In the genomic region with DNA sequence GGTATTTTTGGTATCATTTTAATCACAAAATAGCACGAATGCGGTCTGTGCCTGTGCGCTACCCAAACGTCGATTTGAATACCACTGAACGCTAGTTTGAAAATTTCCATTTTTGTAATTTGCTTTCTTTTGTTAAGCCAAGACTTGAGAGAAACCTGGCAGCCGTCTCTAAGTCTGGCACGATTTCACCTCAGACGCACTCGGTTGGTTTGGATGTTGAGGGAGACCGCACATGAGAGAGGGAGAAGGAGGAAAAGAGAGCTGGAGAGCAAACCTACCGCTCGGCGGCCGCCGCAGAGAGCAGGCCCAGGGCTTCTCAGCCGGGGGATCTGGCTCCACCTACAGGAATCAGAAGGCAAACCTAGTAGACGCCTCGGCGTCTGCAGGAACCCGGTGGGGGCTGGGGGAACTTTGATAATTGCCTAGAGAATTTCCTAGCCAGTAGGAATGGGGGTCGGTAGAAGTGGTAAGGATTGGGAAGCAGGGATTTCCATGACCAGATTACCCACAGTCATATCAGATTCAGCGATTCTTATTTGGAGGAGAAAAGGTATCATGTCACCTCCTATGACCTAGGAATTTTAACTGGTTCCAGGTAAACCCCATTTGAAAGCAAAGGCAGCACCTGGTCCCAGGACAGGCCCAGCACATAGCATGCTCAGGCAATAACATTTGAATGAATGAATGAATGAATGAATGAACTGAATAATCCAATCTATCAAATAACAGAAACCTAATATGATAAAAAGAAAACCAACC, we compare ENCODE assay signal across 8 cellular contexts.
DNase-seq lines count a peak whose midpoint lies in the region; ATAC-seq and TF ChIP-seq lines count a peak whose summit lies in the region.

No MANE protein-coding gene starts in this region.

- H3K27ac Mint-ChIP-seq in activated naive CD8-positive, alpha-beta T cell treated with anti-CD3 and anti-CD28 coated beads for 36 hours: peak overlapping the region; percentile 87

- H3K4me3 Mint-ChIP-seq in activated naive CD8-positive, alpha-beta T cell treated with anti-CD3 and anti-CD28 coated beads for 36 hours: peak overlapping the region; percentile 81

- H3K4me1 Mint-ChIP-seq in activated naive CD8-positive, alpha-beta T cell treated with anti-CD3 and anti-CD28 coated beads for 36 hours: peaks cover 14% of the 10 kb centered on the region

- no peak for TF ChIP-seq POLR2A in vagina (IDR thresholded peaks at IDR 0.05)

- H3K9me3 ChIP-seq in BE2C (no peaks in the 10 kb centered on the region), SK-N-MC (ENCODE audit: low read depth, low read length) (no peaks in the 10 kb centered on the region), right cardiac atrium (ENCODE audit: control insufficient read depth, low read length) (no peaks in the 10 kb centered on the region), vagina (no peaks in the 10 kb centered on the region)

- ATAC-seq in GM19328 (IDR thresholded peaks at IDR 0.05; ENCODE audit: unreplicated experiment): peak; percentile 75
- ATAC-seq in HG03432 (IDR thresholded peaks at IDR 0.05; ENCODE audit: unreplicated experiment): peak; percentile 98
- peak; percentile 90 for ATAC-seq in right cardiac atrium

- intact Hi-C loops in right cardiac atrium (cut with DNase I): loop anchor here in 3 of 4 donors (5.0 to 10.0 kb wide), 4 partner anchors 187 to 667 kb away; no protein-coding TSS in a partner anchor
- intact Hi-C loops in vagina (cut with DNase I): loop anchor here (10.0 kb wide), 1 partner anchor 587 kb away; no protein-coding TSS in a partner anchor

- H3K9me3 Mint-ChIP-seq in activated naive CD8-positive, alpha-beta T cell treated with anti-CD3 and anti-CD28 coated beads for 36 hours: no peaks in the 10 kb centered on the region

- H3K4me1 ChIP-seq in BE2C: no peaks in the 10 kb centered on the region
- H3K4me1 ChIP-seq in right cardiac atrium (ENCODE audit: control insufficient read depth, insufficient read depth, low read length): peaks cover 2% of the 10 kb centered on the region
- H3K4me1 ChIP-seq in vagina: peaks cover 27% of the 10 kb centered on the region

- H3K27me3 Mint-ChIP-seq in activated naive CD8-positive, alpha-beta T cell treated with anti-CD3 and anti-CD28 coated beads for 36 hours: no peaks in the 10 kb centered on the region

- no peak overlapping the region for H3K9ac ChIP-seq in SK-N-MC (ENCODE audit: insufficient read length)

- WGBS in right cardiac atrium: 18% methylated on average over 23 of the region's 23 CpGs

- H3K4me3 ChIP-seq in BE2C (ENCODE audit: low read depth, low read length) (no peak overlapping the region), SK-N-MC (peak overlapping the region; percentile 65), right cardiac atrium (ENCODE audit: low read length) (no peak overlapping the region), retinal pigment epithelial cell (ENCODE audit: low read length) (no peak overlapping the region), vagina (no peak overlapping the region)

- no peaks in the 10 kb centered on the region for H3K36me3 Mint-ChIP-seq in activated naive CD8-positive, alpha-beta T cell treated with anti-CD3 and anti-CD28 coated beads for 36 hours

- peak; percentile 54 for TF ChIP-seq CTCF in BE2C (IDR thresholded peaks at IDR 0.05; ENCODE audit: low read depth, low read length)
- TF ChIP-seq CTCF in retinal pigment epithelial cell (conservative IDR thresholded peaks at IDR 0.05; ENCODE audit: low read depth, low read length): peak; percentile 76
- peak; percentile 7 to 56 (median 31) for TF ChIP-seq CTCF in vagina (IDR thresholded peaks at IDR 0.05)

- H3K27ac ChIP-seq in SK-N-MC (peak overlapping the region; percentile 60; the same call in 1 of the 2 replicates), right cardiac atrium (ENCODE audit: low read length) (peak overlapping the region; percentile 80), vagina (no peak overlapping the region)

- DNase-seq in BE2C (peak; percentile 68), SK-N-MC (ENCODE audit: low read depth, low spot score) (no peak), right cardiac atrium (peak; percentile 85 to 93 (median 92)), retinal pigment epithelial cell (ENCODE audit: low read depth) (no peak), vagina (ENCODE audit: extremely low spot score in 2 of 2) (no peak)
- DNase-seq in activated naive CD8-positive, alpha-beta T cell treated with anti-CD3 and anti-CD28 coated beads for 36 hours: peak; percentile 74

- H3K27me3 ChIP-seq in BE2C: no peaks in the 10 kb centered on the region
- no peaks in the 10 kb centered on the region for H3K27me3 ChIP-seq in right cardiac atrium (ENCODE audit: control insufficient read depth, insufficient read depth)
- H3K27me3 ChIP-seq in vagina: no peaks in the 10 kb centered on the region

- H3K36me3 ChIP-seq in BE2C (no peaks in the 10 kb centered on the region), SK-N-MC (ENCODE audit: insufficient read depth, low read length) (no peaks in the 10 kb centered on the region), vagina (no peaks in the 10 kb centered on the region)

Comparison
In these comparisons a context has a peak if more than half of its experiments do, and no peak if none do; other contexts are left out.
1. DNase-seq: peak in BE2C (single experiment), activated naive CD8-positive, alpha-beta T cell treated with anti-CD3 and anti-CD28 coated beads for 36 hours (single experiment) and right cardiac atrium (3 of 3); none in SK-N-MC (single experiment), retinal pigment epithelial cell (single experiment) and vagina (0 of 2).
2. Peak in every context shown above with its lines, with median percentiles within 50 percentile points of each other: CTCF ChIP-seq and ATAC-seq.